ENCODE assay signal across 8 cellular contexts in genomic region chr17:76182016-76182764, GRCh38. TPM values are rescaled to one million over a fixed set of nuclear protein-coding genes. Genes with fewer than 3 reads are reported as not detected.
DNase-seq lines count a peak whose midpoint lies in the region; ATAC-seq and TF ChIP-seq lines count a peak whose summit lies in the region.

No MANE protein-coding gene starts in this region.

- H3K4me3 ChIP-seq in HCT116 (replicated peaks in 1 of 2; ENCODE audit: low read depth in 1 of 2, low read length in 2 of 2) (no peak overlapping the region), adipocyte (ENCODE audit: low read length) (no peak overlapping the region)

- POLR2A ChIA-PET in HCT116 (lab: Charles Lee) = interaction anchor here (0.6 to 1.2 kb wide), 5 partner anchors 9 to 63 kb away, joined by 3 to 4 read pairs (median 3); no protein-coding TSS in a partner anchor

- in situ Hi-C loops in Caki2 (cut with HindIII; ENCODE audit: low pct_unique_long_range_greater_than_20kb, low sequenced_read_pairs) = no loop called here

- H3K9ac ChIP-seq in HCT116 (ENCODE audit: low read length) = no peak overlapping the region
- H3K9ac ChIP-seq in adipocyte (ENCODE audit: low read length) = no peak overlapping the region

- intact Hi-C loops in HCT116 (cut with micrococcal nuclease) (loop anchor here (1.0 to 5.0 kb wide), 3 partner anchors 61 to 170 kb away; no protein-coding TSS in a partner anchor), left cardiac atrium (cut with DNase I) (loop anchor here (5.0 to 10.0 kb wide), 4 partner anchors 47 to 95 kb away; no protein-coding TSS in a partner anchor)

- H3K36me3 ChIP-seq in HCT116 (ENCODE audit: control insufficient read depth in 1 of 2, insufficient read depth in 2 of 2, low read length in 2 of 2) = no peaks in the 10 kb centered on the region
- H3K36me3 ChIP-seq in adipocyte (ENCODE audit: control insufficient read depth, insufficient read depth, low read length, severe bottlenecking) = no peaks in the 10 kb centered on the region

- H3K79me2 ChIP-seq in HCT116 (ENCODE audit: insufficient read depth, low read length) = no peaks in the 10 kb centered on the region

- DNase-seq in Caki2 (ENCODE audit: low read depth) (peak; percentile 91), HCT116 (ENCODE audit: low read depth, low spot score) (peak; percentile 99), NCI-H2029 (lab: John Stamatoyannopoulos, UW) (peak; percentile 74), T-helper 1 cell (peak; percentile 72 to 95 (median 86)), adipocyte (ENCODE audit: low read depth) (peak; percentile 91), left cardiac atrium (peak; percentile 88), retina (peak; percentile 95)

- ATAC-seq in HCT116 (peak; percentile 85), left cardiac atrium (peak; percentile 91 to 95), HG03432 (IDR thresholded peaks at IDR 0.05; ENCODE audit: unreplicated experiment) (no peak)

- no peaks in the 10 kb centered on the region for H3K9me2 ChIP-seq in HCT116 (ENCODE audit: insufficient read depth)

- no peak overlapping the region for H3K27ac ChIP-seq in HCT116 (ENCODE audit: low read depth, low read length)

- RAD21 ChIA-PET in HCT116 (lab: Charles Lee; ENCODE audit: low non-redundant PET in 1 of 2, low total read pairs in 2 of 2, uncharacterized antibody in 2 of 2, unreplicated experiment in 2 of 2) = interaction anchor here (0.7 to 1.3 kb wide), 8 partner anchors 9 to 179 kb away, joined by 3 to 12 read pairs (median 4); partner anchors contain the start of gene UBALD2 (in 1 of the 2)

- no peaks in the 10 kb centered on the region for H3K9me3 ChIP-seq in HCT116 (ENCODE audit: control insufficient read depth in 1 of 2, insufficient read depth in 1 of 2, low read depth in 1 of 2, low read length in 2 of 2)
- H3K9me3 ChIP-seq in adipocyte (ENCODE audit: control insufficient read depth, low read length) = no peaks in the 10 kb centered on the region

- H2AFZ ChIP-seq in HCT116 (ENCODE audit: low read depth, low read length, poor library complexity, severe bottlenecking) = peak overlapping the region; percentile 73

- CTCF ChIA-PET in HCT116 (lab: Charles Lee) = interaction anchor here (0.5 to 3.8 kb wide), 33 partner anchors 8 to 253 kb away, joined by 3 to 47 read pairs (median 4); partner anchors contain the start of gene UBALD2

- no peaks in the 10 kb centered on the region for H3K27me3 ChIP-seq in HCT116 (ENCODE audit: insufficient read depth, low read length)
- H3K27me3 ChIP-seq in adipocyte (replicated peaks; ENCODE audit: control insufficient read depth, insufficient read depth, low read length) = no peaks in the 10 kb centered on the region

- no TSS peak for BruUV-seq in HCT116 (replicated peaks; lab: Mats Ljungman, UMichigan)

- peak; percentile 94 to 98 (median 96) for TF ChIP-seq CTCF in HCT116 (IDR thresholded peaks at IDR 0.05 in 2 of 3, conservative IDR thresholded peaks at IDR 0.05 in 1 of 3; ENCODE audit: borderline replicate concordance in 1 of 3, insufficient read depth in 1 of 3, low read depth in 2 of 3, low read length in 2 of 3)

- H3K4me2 ChIP-seq in HCT116 (ENCODE audit: low read length) = peak overlapping the region; percentile 18; the same call in 1 of the 2 replicates

- H3K4me1 ChIP-seq in HCT116 (ENCODE audit: control insufficient read depth in 1 of 2, insufficient read depth in 2 of 2, low read length in 2 of 2) (peaks cover 17 to 34% of the 10 kb centered on the region in 2 experiments), adipocyte (ENCODE audit: control insufficient read depth, insufficient read depth, low read length) (no peaks in the 10 kb centered on the region)

- peak; percentile 86 for TF ChIP-seq RAD21 in HCT116 (IDR thresholded peaks at IDR 0.05; ENCODE audit: low read depth)

- no peaks in the 10 kb centered on the region for H4K20me1 ChIP-seq in HCT116 (ENCODE audit: insufficient read depth)

- peak; percentile 42 for TF ChIP-seq POLR2A in HCT116 (IDR thresholded peaks at IDR 0.05; ENCODE audit: borderline replicate concordance, extremely low read depth, insufficient read depth, insufficient read length)

TF ChIP-seq in HCT116, 20 proteins besides CTCF, POLR2A, EP300 and RAD21:
- TF ChIP-seq SRF (IDR thresholded peaks at IDR 0.05; ENCODE audit: low read depth) = peak; percentile 64
- TF ChIP-seq, protein P1, sequence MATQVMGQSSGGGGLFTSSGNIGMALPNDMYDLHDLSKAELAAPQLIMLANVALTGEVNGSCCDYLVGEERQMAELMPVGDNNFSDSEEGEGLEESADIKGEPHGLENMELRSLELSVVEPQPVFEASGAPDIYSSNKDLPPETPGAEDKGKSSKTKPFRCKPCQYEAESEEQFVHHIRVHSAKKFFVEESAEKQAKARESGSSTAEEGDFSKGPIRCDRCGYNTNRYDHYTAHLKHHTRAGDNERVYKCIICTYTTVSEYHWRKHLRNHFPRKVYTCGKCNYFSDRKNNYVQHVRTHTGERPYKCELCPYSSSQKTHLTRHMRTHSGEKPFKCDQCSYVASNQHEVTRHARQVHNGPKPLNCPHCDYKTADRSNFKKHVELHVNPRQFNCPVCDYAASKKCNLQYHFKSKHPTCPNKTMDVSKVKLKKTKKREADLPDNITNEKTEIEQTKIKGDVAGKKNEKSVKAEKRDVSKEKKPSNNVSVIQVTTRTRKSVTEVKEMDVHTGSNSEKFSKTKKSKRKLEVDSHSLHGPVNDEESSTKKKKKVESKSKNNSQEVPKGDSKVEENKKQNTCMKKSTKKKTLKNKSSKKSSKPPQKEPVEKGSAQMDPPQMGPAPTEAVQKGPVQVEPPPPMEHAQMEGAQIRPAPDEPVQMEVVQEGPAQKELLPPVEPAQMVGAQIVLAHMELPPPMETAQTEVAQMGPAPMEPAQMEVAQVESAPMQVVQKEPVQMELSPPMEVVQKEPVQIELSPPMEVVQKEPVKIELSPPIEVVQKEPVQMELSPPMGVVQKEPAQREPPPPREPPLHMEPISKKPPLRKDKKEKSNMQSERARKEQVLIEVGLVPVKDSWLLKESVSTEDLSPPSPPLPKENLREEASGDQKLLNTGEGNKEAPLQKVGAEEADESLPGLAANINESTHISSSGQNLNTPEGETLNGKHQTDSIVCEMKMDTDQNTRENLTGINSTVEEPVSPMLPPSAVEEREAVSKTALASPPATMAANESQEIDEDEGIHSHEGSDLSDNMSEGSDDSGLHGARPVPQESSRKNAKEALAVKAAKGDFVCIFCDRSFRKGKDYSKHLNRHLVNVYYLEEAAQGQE (IDR thresholded peaks at IDR 0.05; ENCODE audit: low read depth) = no peak
- TF ChIP-seq SIN3A (IDR thresholded peaks at IDR 0.05; ENCODE audit: low read depth) = peak; percentile 75
- peak; percentile 65 for TF ChIP-seq TCF7L2 (IDR thresholded peaks at IDR 0.05; ENCODE audit: borderline replicate concordance, extremely low read depth, insufficient read depth, insufficient read length)
- no peak for TF ChIP-seq ZFX (IDR thresholded peaks at IDR 0.05)
- TF ChIP-seq YY1 (IDR thresholded peaks at IDR 0.05; ENCODE audit: extremely low read depth, insufficient replicate concordance, low read depth, low read length) = peak; percentile 63
- TF ChIP-seq, protein P2, sequence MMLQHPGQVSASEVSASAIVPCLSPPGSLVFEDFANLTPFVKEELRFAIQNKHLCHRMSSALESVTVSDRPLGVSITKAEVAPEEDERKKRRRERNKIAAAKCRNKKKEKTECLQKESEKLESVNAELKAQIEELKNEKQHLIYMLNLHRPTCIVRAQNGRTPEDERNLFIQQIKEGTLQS (IDR thresholded peaks at IDR 0.05) = no peak; the same call in 1 of the 2 replicates
- TF ChIP-seq MAX (IDR thresholded peaks at IDR 0.05) = peak; percentile 99
- peak; percentile 34; the same call in 1 of the 2 replicates for TF ChIP-seq POLR2AphosphoS5 (IDR thresholded peaks at IDR 0.05; ENCODE audit: low read depth, low read length)
- TF ChIP-seq, protein P3, sequence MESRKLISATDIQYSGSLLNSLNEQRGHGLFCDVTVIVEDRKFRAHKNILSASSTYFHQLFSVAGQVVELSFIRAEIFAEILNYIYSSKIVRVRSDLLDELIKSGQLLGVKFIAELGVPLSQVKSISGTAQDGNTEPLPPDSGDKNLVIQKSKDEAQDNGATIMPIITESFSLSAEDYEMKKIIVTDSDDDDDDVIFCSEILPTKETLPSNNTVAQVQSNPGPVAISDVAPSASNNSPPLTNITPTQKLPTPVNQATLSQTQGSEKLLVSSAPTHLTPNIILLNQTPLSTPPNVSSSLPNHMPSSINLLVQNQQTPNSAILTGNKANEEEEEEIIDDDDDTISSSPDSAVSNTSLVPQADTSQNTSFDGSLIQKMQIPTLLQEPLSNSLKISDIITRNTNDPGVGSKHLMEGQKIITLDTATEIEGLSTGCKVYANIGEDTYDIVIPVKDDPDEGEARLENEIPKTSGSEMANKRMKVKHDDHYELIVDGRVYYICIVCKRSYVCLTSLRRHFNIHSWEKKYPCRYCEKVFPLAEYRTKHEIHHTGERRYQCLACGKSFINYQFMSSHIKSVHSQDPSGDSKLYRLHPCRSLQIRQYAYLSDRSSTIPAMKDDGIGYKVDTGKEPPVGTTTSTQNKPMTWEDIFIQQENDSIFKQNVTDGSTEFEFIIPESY (IDR thresholded peaks at IDR 0.05; ENCODE audit: extremely low read depth, insufficient replicate concordance, low read length) = peak; percentile 26
- TF ChIP-seq SP1 (IDR thresholded peaks at IDR 0.05; ENCODE audit: low read depth) = peak; percentile 78
- TF ChIP-seq CBX3 (IDR thresholded peaks at IDR 0.05; ENCODE audit: low read depth) = peak; percentile 99

RNA-seq across cellular contexts. Expression of gene FOXJ1, which starts 41.1 kb away (rescaled TPM):
- total RNA-seq in Caki2 (2014; rRNA removed; shearing (Covaris generic); ENCODE audit: low replicate concordance) = 1.7 TPM in 1 of 2 replicates, not detected in the other
- total RNA-seq in HCT116 (2021; ENCODE audit: unreplicated experiment) (0.61 TPM), left cardiac atrium (not detected)
- 0.27 and 0.30 TPM in 2 replicates for polyA plus RNA-seq in HCT116 (2012)

RNA-seq across cellular contexts. Expression of gene RNF157, which starts 58.1 kb away (rescaled TPM):
- 12.9 and 18.2 TPM in 2 replicates for total RNA-seq in Caki2 (2014; rRNA removed; shearing (Covaris generic); ENCODE audit: low replicate concordance)
- 0.86 TPM for total RNA-seq in HCT116 (2021; ENCODE audit: unreplicated experiment)
- 0.54 and 0.59 TPM in 2 replicates for polyA plus RNA-seq in HCT116 (2012)
- 10 to 100 TPM; 11.1 to 19.9 TPM for total RNA-seq in left cardiac atrium
